ENCODE assay signal across 33 cellular contexts in the genomic region with DNA sequence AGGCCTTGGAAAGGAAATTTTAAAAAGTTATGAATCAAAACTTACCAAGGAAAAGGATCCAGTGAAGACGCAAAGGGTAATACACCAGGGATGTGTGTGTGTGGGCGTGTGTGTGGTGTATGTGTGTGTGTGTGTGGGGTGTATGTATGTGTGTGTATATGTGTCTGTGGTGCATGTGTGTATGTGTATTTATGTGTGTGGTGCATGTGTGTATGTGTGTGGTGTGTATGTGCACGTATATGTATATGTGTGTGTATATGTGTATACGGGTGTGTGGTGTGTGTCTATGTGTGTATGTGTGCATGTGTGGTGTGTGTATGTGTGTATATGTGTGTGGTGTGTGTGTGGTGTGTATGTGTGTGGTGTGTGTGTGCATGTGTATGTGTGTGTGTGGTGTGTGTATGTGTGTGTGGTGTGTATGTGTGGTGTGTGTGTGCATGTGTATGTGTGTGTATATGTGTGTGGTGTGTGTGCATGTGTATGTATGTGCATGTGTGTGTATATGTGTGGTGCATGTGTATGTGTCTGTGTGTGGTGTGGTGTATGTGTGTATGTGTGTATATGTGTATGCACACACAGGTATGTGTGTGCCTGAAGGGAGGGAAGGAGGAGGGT.
A peak's percentile ranks its signal among the peaks of the same experiment; 100 is the strongest.
DNase-seq lines count a peak whose midpoint lies in the region; ATAC-seq, FAIRE-seq and TF ChIP-seq lines count a peak whose summit lies in the region.
"Had no signal": no experiment of that assay in that cellular context is flagged by ENCODE, and none has a peak within 500 bp of the region (broad histone marks: within the 10 kb centered on the region; RNA-seq: fewer than 3 reads in every experiment).

No MANE protein-coding gene starts in this region.

- H4K20me1 ChIP-seq in IMR-90 (ENCODE audit: insufficient read depth, low read length) (no peaks in the 10 kb centered on the region), GM12878 (ENCODE audit: control insufficient read depth, insufficient read depth) (no peaks in the 10 kb centered on the region)

- H3K36me3 Mint-ChIP-seq in activated CD8-positive, alpha-beta T cell treated with anti-CD3 and anti-CD28 coated beads, Interleukin-2, amount 10 ng/mL, durations not matched to agents 7 days and 5 days (ENCODE audit: low read depth), result no peaks in the 10 kb centered on the region
- peaks cover 2% of the 10 kb centered on the region for H3K36me3 Mint-ChIP-seq in activated CD8-positive, alpha-beta T cell treated with anti-CD3 and anti-CD28 coated beads for 36 hours (ENCODE audit: low read depth)
- H3K36me3 Mint-ChIP-seq: naive thymus-derived CD8-positive, alpha-beta T cell; stimulated activated naive B cell treated with anti-CD40 and anti-IgM and Interleukin-4, amounts not matched to agents 10 μg/mL and 1 μg/mL and 100 μg/mL, for 72 hours; type B pancreatic cell had no signal

- H3K23ac ChIP-seq in IMR-90 (ENCODE audit: low read depth, low read length), result peak overlapping the region; percentile 33
- no peak overlapping the region for H3K23ac ChIP-seq in trophoblast cell (ENCODE audit: low read length)

- H3K9me1 ChIP-seq in IMR-90 (ENCODE audit: insufficient read depth, low read length), result peaks cover 17% of the 10 kb centered on the region

- H3K4me3 ChIP-seq in IMR-90 (ENCODE audit: insufficient read depth, low read depth, low read length), result no peak overlapping the region
- no peak overlapping the region for H3K4me3 ChIP-seq in GM12878
- H3K4me3 ChIP-seq in trophoblast cell (ENCODE audit: low read depth, low read length), result peak overlapping the region; percentile 31
- H3K4me3 ChIP-seq: breast epithelium, heart right ventricle had no signal

- POLR2A ChIA-PET in activated CD8-positive, alpha-beta T cell treated with anti-CD3 and anti-CD28 coated beads, Interleukin-2, amount 10 ng/mL, durations not matched to agents 7 days and 5 days (lab: Charles Lee), result interaction anchor here (0.6 kb wide), 1 partner anchor 38 kb away, joined by 4 read pairs; no protein-coding TSS in a partner anchor
- POLR2A ChIA-PET in activated CD8-positive, alpha-beta T cell treated with anti-CD3 and anti-CD28 coated beads for 36 hours (lab: Charles Lee), result interaction anchor here (1.2 kb wide), 1 partner anchor 13 kb away, joined by 3 read pairs; no protein-coding TSS in a partner anchor
- POLR2A ChIA-PET in IMR-90 (lab: Charles Lee; ENCODE audit: unreplicated experiment) (no interaction called here), GM12878 (lab: Charles Lee) (no interaction called here)

- H3K27ac ChIP-seq in IMR-90 (ENCODE audit: insufficient read depth, low read length), result no peak overlapping the region
- H3K27ac ChIP-seq in GM12878 (ENCODE audit: control insufficient read depth, insufficient read depth), result no peak overlapping the region
- no peak overlapping the region for H3K27ac ChIP-seq in trophoblast cell (ENCODE audit: low read depth, low read length)
- H3K27ac ChIP-seq: heart right ventricle had no signal

- H2BK20ac ChIP-seq in IMR-90 (ENCODE audit: low read depth, low read length), result no peak overlapping the region

- H3K56ac ChIP-seq in IMR-90 (ENCODE audit: extremely low read depth, insufficient read depth, low read length), result no peak overlapping the region

- SMC1A ChIA-PET in GM12878 (lab: Charles Lee; ENCODE audit: uncharacterized antibody, unreplicated experiment), result no interaction called here

- no peaks in the 10 kb centered on the region for H3K36me3 ChIP-seq in IMR-90 (ENCODE audit: control insufficient read depth, insufficient read depth, low read length)
- no peaks in the 10 kb centered on the region for H3K36me3 ChIP-seq in GM12878 (ENCODE audit: control insufficient read depth in 2 of 2, insufficient read depth in 2 of 2, low read length in 1 of 2)
- no peaks in the 10 kb centered on the region for H3K36me3 ChIP-seq in trophoblast cell (ENCODE audit: control insufficient read depth in 1 of 2, insufficient read depth in 2 of 2, low read length in 2 of 2)
- H3K36me3 ChIP-seq: breast epithelium, heart right ventricle had no signal

- H4K8ac ChIP-seq in IMR-90 (ENCODE audit: low read depth in 2 of 2, low read length in 2 of 2) (peak overlapping the region; percentile 21 to 52; a peak in 2 of 4 replicates), trophoblast cell (ENCODE audit: low read depth, low read length) (no peak overlapping the region)

- H3K4me1 ChIP-seq in IMR-90 (ENCODE audit: control insufficient read depth, insufficient read depth, low read length), result peaks cover 20% of the 10 kb centered on the region
- H3K4me1 ChIP-seq in GM12878 (ENCODE audit: control insufficient read depth, insufficient read depth, low read length), result no peaks in the 10 kb centered on the region
- peaks cover 0 to 4% of the 10 kb centered on the region in 2 experiments for H3K4me1 ChIP-seq in trophoblast cell (ENCODE audit: control insufficient read depth in 1 of 2, insufficient read depth in 2 of 2, low read length in 2 of 2)
- H3K4me1 ChIP-seq: breast epithelium had no signal

- H2AK9ac ChIP-seq in IMR-90 (replicated peaks; ENCODE audit: low read depth, low read length, poor library complexity), result no peak overlapping the region

- 100% methylated on average over 1 of the region's 4 CpGs; no CpG with 5 or more reads in 1 of the 2 experiments for WGBS in IMR-90 (ENCODE audit: extremely low coverage in 2 of 2, insufficient read length in 1 of 2), 2 experiments
- WGBS in GM12878 (ENCODE audit: insufficient coverage, insufficient replicate concordance, low lambda C conversion rate, missing lambda C conversion rate), result 80% methylated on average over 4 of the region's 4 CpGs
- WGBS in trophoblast cell (ENCODE audit: extremely low coverage, insufficient coverage, insufficient read length), result 100% methylated on average over 1 of the region's 4 CpGs

- H2BK120ac ChIP-seq in IMR-90 (ENCODE audit: low read depth, low read length), result 0 out of 2 replicates have a peak overlapping the region, but pooled peaks have one; percentile 6
- no peak overlapping the region for H2BK120ac ChIP-seq in trophoblast cell (ENCODE audit: insufficient read depth, low read length, poor library complexity)

- in situ Hi-C loops in IMR-90 (cut with MboI; ENCODE audit: low sequenced_read_pairs), result no loop called here
- in situ Hi-C loops in GM12878 (cut with MboI), result no loop called here

- TF ChIP-seq POLR2A in IMR-90 (IDR thresholded peaks at IDR 0.05; ENCODE audit: low read depth, low read length) (no peak), GM12878 (IDR thresholded peaks at IDR 0.05; ENCODE audit: low read depth, low read length) (no peak)

- H3K4me1 Mint-ChIP-seq in activated CD8-positive, alpha-beta T cell treated with anti-CD3 and anti-CD28 coated beads, Interleukin-2, amount 10 ng/mL, durations not matched to agents 7 days and 5 days (ENCODE audit: low read depth), result peaks cover under 1% of the 10 kb centered on the region
- H3K4me1 Mint-ChIP-seq in activated CD8-positive, alpha-beta T cell treated with anti-CD3 and anti-CD28 coated beads for 36 hours (ENCODE audit: low read depth), result peaks cover 4% of the 10 kb centered on the region

- no peak overlapping the region for H3K4me3 Mint-ChIP-seq in activated CD8-positive, alpha-beta T cell treated with anti-CD3 and anti-CD28 coated beads, Interleukin-2, amount 10 ng/mL, durations not matched to agents 7 days and 5 days
- H3K4me3 Mint-ChIP-seq in activated CD8-positive, alpha-beta T cell treated with anti-CD3 and anti-CD28 coated beads for 36 hours, result no peak overlapping the region
- H3K4me3 Mint-ChIP-seq: activated T-cell treated with anti-CD3 and anti-CD28 coated beads, Interleukin-2, amount 50 U/mL, for 4 hours; naive thymus-derived CD8-positive, alpha-beta T cell; stimulated activated naive B cell treated with anti-CD40 and anti-IgM and Interleukin-4, amounts not matched to agents 10 μg/mL and 1 μg/mL and 100 μg/mL, for 72 hours; type B pancreatic cell had no signal

- RAD21 ChIA-PET in GM12878 (lab: Charles Lee; ENCODE audit: unreplicated experiment), result no interaction called here

- H2BK5ac ChIP-seq in IMR-90 (ENCODE audit: low read depth, low read length, poor library complexity, severe bottlenecking) (peak overlapping the region; percentile 85), trophoblast cell (ENCODE audit: low read depth, low read length, poor library complexity) (no peak overlapping the region)

- H3K9ac ChIP-seq in IMR-90 (ENCODE audit: low read depth, low read length) (no peak overlapping the region), GM12878 (ENCODE audit: control insufficient read depth, insufficient read depth, low read length) (no peak overlapping the region), trophoblast cell (ENCODE audit: low read length) (no peak overlapping the region)

- H3K27me3 ChIP-seq in IMR-90 (ENCODE audit: control insufficient read depth, insufficient read depth, low read length) (no peaks in the 10 kb centered on the region), GM12878 (replicated peaks in 1 of 2; ENCODE audit: control insufficient read depth in 2 of 2, insufficient read depth in 2 of 2, low read length in 1 of 2) (peaks cover 0 to 2% of the 10 kb centered on the region in 2 experiments; a peak in 3 of 4 replicates), trophoblast cell (ENCODE audit: insufficient read depth, low read length) (no peaks in the 10 kb centered on the region)
- H3K27me3 ChIP-seq: breast epithelium, heart right ventricle had no signal

- intact Hi-C loops in activated CD8-positive, alpha-beta T cell treated with anti-CD3 and anti-CD28 coated beads for 36 hours (cut with micrococcal nuclease), result no loop called here
- intact Hi-C loops in IMR-90 (cut with micrococcal nuclease), result no loop called here
- intact Hi-C loops in GM12878 (cut with micrococcal nuclease; ENCODE audit: unreplicated experiment), result no loop called here

- DNase-seq in activated CD8-positive, alpha-beta T cell treated with anti-CD3 and anti-CD28 coated beads, Interleukin-2, amount 10 ng/mL, durations not matched to agents 7 days and 5 days, result no peak
- no peak for DNase-seq in activated CD8-positive, alpha-beta T cell treated with anti-CD3 and anti-CD28 coated beads for 36 hours
- DNase-seq in IMR-90 (no peak), GM12878 (ENCODE audit: low read depth, low spot score) (no peak), trophoblast cell (no peak), NCI-H1092 (lab: John Stamatoyannopoulos, UW) (no peak), retina (no peak)
- DNase-seq in stimulated activated CD8-positive, alpha-beta memory T cell treated with anti-CD3 and anti-CD28 coated beads, Interleukin-4, amount 100 ng/mL, for 48 hours, result no peak
- DNase-seq: 8988T; activated CD8-positive, alpha-beta memory T cell treated with anti-CD3 and anti-CD28 coated beads for 24 hours; activated naive CD4-positive, alpha-beta T cell; activated T-cell treated with anti-CD3 and anti-CD28 coated beads, Interleukin-2, amount 50 U/mL, for 4 hours; amniotic stem cell; C1 segment of cervical spinal cord; Caco-2; DMS79 treated with DMSO at 0.1 percent for 48 hours; foreskin melanocyte; GDM1; GOT3; heart right ventricle; kidney; midbrain; naive thymus-derived CD8-positive, alpha-beta T cell; NCI-H1436; NCI-H2081; NCI-H526; SHP77; stimulated activated naive B cell treated with anti-CD40 and anti-IgM and Interleukin-4, amounts not matched to agents 10 μg/mL and 1 μg/mL and 100 μg/mL, for 72 hours; substantia nigra had no signal

- no peak overlapping the region for H2AFZ ChIP-seq in IMR-90 (replicated peaks; ENCODE audit: low read length, poor library complexity)
- H2AFZ ChIP-seq in GM12878 (ENCODE audit: control insufficient read depth, low read depth, low read length), result no peak overlapping the region
- no peak overlapping the region for H2AFZ ChIP-seq in trophoblast cell (ENCODE audit: insufficient read depth, low read length, poor library complexity)

- ATAC-seq in activated CD8-positive, alpha-beta T cell treated with anti-CD3 and anti-CD28 coated beads, Interleukin-2, amount 10 ng/mL, durations not matched to agents 7 days and 5 days, result no peak
- ATAC-seq in activated CD8-positive, alpha-beta T cell treated with anti-CD3 and anti-CD28 coated beads for 36 hours, result no peak
- ATAC-seq in IMR-90 (ENCODE audit: low read depth), result no peak
- no peak for ATAC-seq in GM12878
- ATAC-seq: heart right ventricle; naive thymus-derived CD8-positive, alpha-beta T cell; Panc1; stimulated activated naive B cell treated with anti-CD40 and anti-IgM and Interleukin-4, amounts not matched to agents 10 μg/mL and 1 μg/mL and 100 μg/mL, for 72 hours had no signal

- BruUV-seq in IMR-90 (replicated peaks; lab: Mats Ljungman, UMichigan) (no TSS peak), GM12878 (replicated peaks; lab: Mats Ljungman, UMichigan) (no TSS peak)

- peak; percentile 71 for FAIRE-seq in GM12878 (lab: Jason Lieb, UNC)
- FAIRE-seq: GM19239, kidney had no signal

- peak overlapping the region; percentile 58 for H3K4ac ChIP-seq in IMR-90 (ENCODE audit: low read depth, low read length)
- H3K4ac ChIP-seq in trophoblast cell (ENCODE audit: low read depth, low read length), result no peak overlapping the region

- H3K18ac ChIP-seq in IMR-90 (ENCODE audit: low read depth, low read length) (no peak overlapping the region), trophoblast cell (ENCODE audit: low read length) (no peak overlapping the region)

- TF ChIP-seq EP300 in GM12878 (IDR thresholded peaks at IDR 0.05; ENCODE audit: borderline replicate concordance in 1 of 2, control insufficient read depth in 1 of 2, low read depth in 2 of 2, low read length in 2 of 2), result no peak

- no peak overlapping the region for H2BK12ac ChIP-seq in trophoblast cell (ENCODE audit: low read length)

- H3K9me3 ChIP-seq in IMR-90 (ENCODE audit: control insufficient read depth, insufficient read depth, low read length) (no peaks in the 10 kb centered on the region), GM12878 (replicated peaks; ENCODE audit: control insufficient read depth, insufficient read depth, low read length) (no peaks in the 10 kb centered on the region; the same call in 2 of the 3 replicates), trophoblast cell (ENCODE audit: insufficient read depth, low read depth, low read length) (peaks cover 2% of the 10 kb centered on the region)
- H3K9me3 ChIP-seq: breast epithelium, Caco-2, heart right ventricle had no signal

- peak overlapping the region; percentile 22 for H3K27ac Mint-ChIP-seq in activated CD8-positive, alpha-beta T cell treated with anti-CD3 and anti-CD28 coated beads, Interleukin-2, amount 10 ng/mL, durations not matched to agents 7 days and 5 days
- H3K27ac Mint-ChIP-seq in activated CD8-positive, alpha-beta T cell treated with anti-CD3 and anti-CD28 coated beads for 36 hours, result no peak overlapping the region
- H3K27ac Mint-ChIP-seq: stimulated activated naive B cell treated with anti-CD40 and anti-IgM and Interleukin-4, amounts not matched to agents 10 μg/mL and 1 μg/mL and 100 μg/mL, for 72 hours; type B pancreatic cell had no signal

- H3K79me1 ChIP-seq in IMR-90 (ENCODE audit: low read depth in 1 of 2, low read length in 2 of 2) (peaks cover 0 to 19% of the 10 kb centered on the region in 2 experiments; a peak in 2 of 4 replicates), trophoblast cell (ENCODE audit: low read length) (no peaks in the 10 kb centered on the region)

- no peak for TF ChIP-seq CTCF in activated CD8-positive, alpha-beta T cell treated with anti-CD3 and anti-CD28 coated beads for 36 hours (IDR thresholded peaks at IDR 0.05)
- TF ChIP-seq CTCF in IMR-90 (conservative IDR thresholded peaks at IDR 0.05; ENCODE audit: low read depth, low read length), result no peak
- no peak for TF ChIP-seq CTCF in GM12878 (IDR thresholded peaks at IDR 0.05 in 2 of 3, conservative IDR thresholded peaks at IDR 0.05 in 1 of 3; ENCODE audit: control insufficient read depth in 2 of 3, extremely low read depth in 1 of 3, insufficient read depth in 1 of 3, low read depth in 3 of 3, low read length in 3 of 3)

- peak overlapping the region; percentile 69 for H3K14ac ChIP-seq in IMR-90 (replicated peaks; ENCODE audit: low read depth, low read length)
- no peak overlapping the region for H3K14ac ChIP-seq in trophoblast cell (ENCODE audit: low read length)

- dilution Hi-C loops in IMR-90 (cut with HindIII; ENCODE audit: low sequenced_read_pairs, unreplicated experiment), result no loop called here

- H4K5ac ChIP-seq in IMR-90 (ENCODE audit: low read depth, low read length), result no peak overlapping the region

- CTCF ChIA-PET in activated CD8-positive, alpha-beta T cell treated with anti-CD3 and anti-CD28 coated beads, Interleukin-2, amount 10 ng/mL, durations not matched to agents 7 days and 5 days (lab: Charles Lee), result no interaction called here
- CTCF ChIA-PET in activated CD8-positive, alpha-beta T cell treated with anti-CD3 and anti-CD28 coated beads for 36 hours (lab: Charles Lee), result interaction anchor here (1.4 kb wide), 1 partner anchor 12 kb away, joined by 3 read pairs; no protein-coding TSS in a partner anchor
- CTCF ChIA-PET in IMR-90 (lab: Yijun Ruan, JAX) (no interaction called here), GM12878 (lab: Yijun Ruan, JAX) (interaction anchor here (1.2 kb wide), 1 partner anchor 24 kb away, joined by 3 read pairs; no protein-coding TSS in a partner anchor)

- no peaks in the 10 kb centered on the region for H3K79me2 ChIP-seq in GM12878 (ENCODE audit: control insufficient read depth, insufficient read depth, low read length)
- no peaks in the 10 kb centered on the region for H3K79me2 ChIP-seq in trophoblast cell (ENCODE audit: control insufficient read depth, insufficient read depth, low read length, poor library complexity)

- TF ChIP-seq RAD21 in IMR-90 (IDR thresholded peaks at IDR 0.05; ENCODE audit: low read length) (no peak), GM12878 (IDR thresholded peaks at IDR 0.05; ENCODE audit: insufficient read depth, low read depth, low read length) (no peak)

- H2AK5ac ChIP-seq in IMR-90 (ENCODE audit: low read depth, low read length) (peak overlapping the region; percentile 89; the same call in 1 of the 2 replicates), trophoblast cell (ENCODE audit: low read length) (no peak overlapping the region)

- H3K27me3 Mint-ChIP-seq in activated CD8-positive, alpha-beta T cell treated with anti-CD3 and anti-CD28 coated beads, Interleukin-2, amount 10 ng/mL, durations not matched to agents 7 days and 5 days (ENCODE audit: low read depth), result peaks cover 2% of the 10 kb centered on the region
- no peaks in the 10 kb centered on the region for H3K27me3 Mint-ChIP-seq in activated CD8-positive, alpha-beta T cell treated with anti-CD3 and anti-CD28 coated beads for 36 hours
- H3K27me3 Mint-ChIP-seq: naive thymus-derived CD8-positive, alpha-beta T cell had no signal

- no peaks in the 10 kb centered on the region for H3K9me3 Mint-ChIP-seq in activated CD8-positive, alpha-beta T cell treated with anti-CD3 and anti-CD28 coated beads, Interleukin-2, amount 10 ng/mL, durations not matched to agents 7 days and 5 days (ENCODE audit: insufficient read depth)
- H3K9me3 Mint-ChIP-seq in activated CD8-positive, alpha-beta T cell treated with anti-CD3 and anti-CD28 coated beads for 36 hours, result no peaks in the 10 kb centered on the region
- H3K9me3 Mint-ChIP-seq: activated T-cell treated with anti-CD3 and anti-CD28 coated beads, Interleukin-2, amount 50 U/mL, for 4 hours; naive thymus-derived CD8-positive, alpha-beta T cell; stimulated activated naive B cell treated with anti-CD40 and anti-IgM and Interleukin-4, amounts not matched to agents 10 μg/mL and 1 μg/mL and 100 μg/mL, for 72 hours; type B pancreatic cell had no signal

- H3K4me2 ChIP-seq in IMR-90 (ENCODE audit: low read depth, low read length) (no peak overlapping the region), GM12878 (ENCODE audit: control insufficient read depth, insufficient read depth) (no peak overlapping the region), trophoblast cell (ENCODE audit: low read length) (no peak overlapping the region)

- no peak overlapping the region; the same call in 1 of the 2 replicates for H4K91ac ChIP-seq in IMR-90 (ENCODE audit: insufficient read depth, low read depth, low read length)
- H4K91ac ChIP-seq in trophoblast cell (ENCODE audit: low read depth, low read length), result no peak overlapping the region

- H2BK15ac ChIP-seq in IMR-90 (ENCODE audit: low read depth, low read length), result peak overlapping the region; percentile 65; the same call in 1 of the 3 replicates

- H4K12ac ChIP-seq in trophoblast cell (ENCODE audit: low read depth, low read length), result no peak overlapping the region

Comparison
In these comparisons a context has a peak if more than half of its experiments do, and no peak if none do; other contexts are left out.
1. CTCF ChIA-PET loops: an anchor here in activated CD8-positive, alpha-beta T cell treated with anti-CD3 and anti-CD28 coated beads for 36 hours (1.4 kb wide) and GM12878 (1.2 kb wide); none called in activated CD8-positive, alpha-beta T cell treated with anti-CD3 and anti-CD28 coated beads, Interleukin-2, amount 10 ng/mL, durations not matched to agents 7 days and 5 days and IMR-90.
2. POLR2A ChIA-PET loops: an anchor here in activated CD8-positive, alpha-beta T cell treated with anti-CD3 and anti-CD28 coated beads, Interleukin-2, amount 10 ng/mL, durations not matched to agents 7 days and 5 days (0.6 kb wide) and activated CD8-positive, alpha-beta T cell treated with anti-CD3 and anti-CD28 coated beads for 36 hours (1.2 kb wide); none called in IMR-90 and GM12878.